In the genomic region with DNA sequence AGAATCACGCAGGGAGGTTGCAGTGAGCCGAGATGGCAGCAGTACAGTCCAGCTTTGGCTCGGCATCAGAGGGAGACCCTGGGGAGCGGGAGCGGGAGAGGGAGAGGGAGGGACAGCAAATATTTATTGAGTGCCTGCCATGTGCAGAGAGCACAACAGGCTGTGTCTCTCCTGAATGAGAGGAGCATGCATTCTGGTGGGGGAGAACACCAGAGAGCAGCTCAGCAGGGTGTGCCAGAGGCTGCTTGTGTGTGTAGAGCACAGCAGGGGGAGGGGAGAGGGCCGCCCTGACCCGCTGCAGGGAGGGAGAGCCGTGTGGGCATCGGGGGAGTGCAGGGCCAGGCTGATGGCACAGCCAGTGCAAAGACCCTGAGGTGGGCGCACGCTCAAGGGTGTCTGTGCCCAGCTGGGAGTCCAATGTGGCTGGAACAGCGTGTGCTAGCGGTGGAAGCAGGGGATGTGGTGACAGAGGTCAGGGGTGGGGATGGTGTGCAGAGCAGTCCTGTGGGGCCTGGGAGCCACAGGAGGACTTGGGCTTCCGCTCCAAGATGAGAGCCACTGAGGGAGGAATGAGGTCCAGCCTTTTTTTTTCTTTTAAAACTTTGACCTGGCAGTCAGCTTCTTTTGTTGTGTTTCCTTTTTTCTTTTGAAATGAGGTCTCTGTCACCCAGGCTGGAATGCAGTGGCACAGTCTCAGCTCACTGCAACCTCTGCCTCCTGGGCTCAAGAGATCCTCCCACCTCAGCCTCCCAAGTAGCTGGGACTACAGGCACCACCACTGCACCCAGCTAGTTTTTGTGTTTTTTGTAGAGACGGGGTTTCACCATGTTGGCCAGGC, we compare ENCODE assay signal across 30 cellular contexts. TPM values are rescaled to one million over a fixed set of nuclear protein-coding genes. Genes with fewer than 3 reads are reported as not detected.
A peak's percentile ranks its signal among the peaks of the same experiment; 100 is the strongest.
DNase-seq lines count a peak whose midpoint lies in the region; ATAC-seq and TF ChIP-seq lines count a peak whose summit lies in the region.
"Had no signal": no experiment of that assay in that cellular context is flagged by ENCODE, and none has a peak within 500 bp of the region (broad histone marks: within the 10 kb centered on the region; RNA-seq: fewer than 3 reads in every experiment).

No MANE protein-coding gene starts in this region.

- H3K27me3 Mint-ChIP-seq in neural crest cell (ENCODE audit: low read depth) = no peaks in the 10 kb centered on the region
- H3K27me3 Mint-ChIP-seq: activated naive CD8-positive, alpha-beta T cell treated with anti-CD3 and anti-CD28 coated beads, Interleukin-2, amount 50 U/mL, for 24 hours; CD8-positive, alpha-beta memory T cell; IgD-negative memory B cell had no signal

- DNase-seq in NCI-H82 (lab: John Stamatoyannopoulos, UW) (peak; percentile 30), NCI-H82 treated with DMSO at 0.1 percent for 48 hours (lab: John Stamatoyannopoulos, UW; ENCODE audit: unreplicated experiment) (no peak), NCI-H187 treated with DMSO at 0.1 percent for 48 hours (lab: John Stamatoyannopoulos, UW) (peak; percentile 10), brain pericyte (ENCODE audit: low read depth, low spot score) (peak; percentile 34), neural crest cell (ENCODE audit: low read depth, low spot score) (no peak), germinal center (ENCODE audit: low spot score) (no peak)
- DNase-seq: activated CD4-positive, alpha-beta T cell treated with anti-CD3 and anti-CD28 coated beads for 1 hour; activated CD8-positive, alpha-beta T cell treated with anti-CD3 and anti-CD28 coated beads, Interleukin-2, amount 10 ng/mL, durations not matched to agents 7 days and 5 days; activated gamma-delta T cell; activated naive CD8-positive, alpha-beta T cell treated with anti-CD3 and anti-CD28 coated beads, Interleukin-2, amount 50 U/mL, for 24 hours; activated T-cell treated with anti-CD3 and anti-CD28 coated beads for 4 hours; BE2C; CD8-positive, alpha-beta memory T cell; cerebellar nuclear complex; DMS53; dorsolateral prefrontal cortex; islet precursor cell; NCI-H1105; NCI-H526; ovary; RPMI8226; stimulated activated CD4-positive, alpha-beta T cell treated with anti-CD3 and anti-CD28 coated beads, Interleukin-2, amount 100 ng/mL, for 48 hours; upper lobe of left lung had no signal

- H3K4me3 Mint-ChIP-seq in neural crest cell = no peak overlapping the region
- H3K4me3 Mint-ChIP-seq: activated CD8-positive, alpha-beta T cell treated with anti-CD3 and anti-CD28 coated beads, Interleukin-2, amount 10 ng/mL, durations not matched to agents 7 days and 5 days; activated naive CD8-positive, alpha-beta T cell treated with anti-CD3 and anti-CD28 coated beads, Interleukin-2, amount 50 U/mL, for 24 hours; IgD-negative memory B cell; nephron had no signal

- H3K4me1 Mint-ChIP-seq in neural crest cell = no peaks in the 10 kb centered on the region
- H3K4me1 Mint-ChIP-seq: IgD-negative memory B cell, nephron had no signal

- H3K36me3 Mint-ChIP-seq in neural crest cell (ENCODE audit: low read depth) = peaks cover 18% of the 10 kb centered on the region

- no peak for TF ChIP-seq CTCF in neural crest cell (conservative IDR thresholded peaks at IDR 0.05)

- H3K9me3 Mint-ChIP-seq in neural crest cell = no peaks in the 10 kb centered on the region
- H3K9me3 Mint-ChIP-seq: activated naive CD8-positive, alpha-beta T cell treated with anti-CD3 and anti-CD28 coated beads, Interleukin-2, amount 50 U/mL, for 24 hours; CD8-positive, alpha-beta memory T cell; IgD-negative memory B cell had no signal

- no peak for ATAC-seq in GM21390 (IDR thresholded peaks at IDR 0.05; ENCODE audit: unreplicated experiment)
- no peak for ATAC-seq in GM19455 (IDR thresholded peaks at IDR 0.05; ENCODE audit: unreplicated experiment)
- ATAC-seq: activated CD8-positive, alpha-beta T cell treated with anti-CD3 and anti-CD28 coated beads, Interleukin-2, amount 10 ng/mL, durations not matched to agents 7 days and 5 days; activated naive CD8-positive, alpha-beta T cell treated with anti-CD3 and anti-CD28 coated beads, Interleukin-2, amount 50 U/mL, for 24 hours had no signal

- H3K27ac Mint-ChIP-seq in neural crest cell (ENCODE audit: unreplicated experiment) = peak overlapping the region; percentile 12
- H3K27ac Mint-ChIP-seq: activated CD8-positive, alpha-beta T cell treated with anti-CD3 and anti-CD28 coated beads, Interleukin-2, amount 10 ng/mL, durations not matched to agents 7 days and 5 days; activated naive CD8-positive, alpha-beta T cell treated with anti-CD3 and anti-CD28 coated beads, Interleukin-2, amount 50 U/mL, for 24 hours; IgD-negative memory B cell; nephron had no signal

RNA-seq across cellular contexts. Expression of a gene that starts 12.0 kb away (rescaled TPM):
- 39.7 and 41.9 TPM in 2 replicates for total RNA-seq in neural crest cell

RNA-seq across cellular contexts. Expression of a gene that starts 35.7 kb away (rescaled TPM):
- 29.4 and 33.8 TPM in 2 replicates for total RNA-seq in neural crest cell

RNA-seq across cellular contexts. Expression of a gene that starts 45.3 kb away (rescaled TPM):
- 1.2 and 1.3 TPM in 2 replicates for total RNA-seq in neural crest cell
- total RNA-seq: G401, mononuclear cell, renal cortical epithelial cell had no signal

RNA-seq across cellular contexts. Expression of a gene that starts 48.0 kb away (rescaled TPM):
- 17.0 and 18.4 TPM in 2 replicates for total RNA-seq in neural crest cell

RNA-seq across cellular contexts. Expression of a gene that starts 57.8 kb away (rescaled TPM):
- total RNA-seq in neural crest cell = 19.5 and 20.9 TPM in 2 replicates

Comparison
In these comparisons a context has a peak if more than half of its experiments do, and no peak if none do; other contexts are left out.
1. DNase-seq: peak in NCI-H82 (single experiment), NCI-H187 treated with DMSO at 0.1 percent for 48 hours (single experiment) and brain pericyte (single experiment); none in NCI-H82 treated with DMSO at 0.1 percent for 48 hours (single experiment), neural crest cell (single experiment) and germinal center (single experiment).